Comparison of ENCODE assay signal across 20 cellular contexts in genomic region chr6:50978631-50979030, GRCh38.
DNase-seq lines count a peak whose midpoint lies in the region; ATAC-seq, FAIRE-seq and TF ChIP-seq lines count a peak whose summit lies in the region.
"Had no signal": no experiment of that assay in that cellular context is flagged by ENCODE, and none has a peak within 500 bp of the region (broad histone marks: within the 10 kb centered on the region; RNA-seq: fewer than 3 reads in every experiment).

No MANE protein-coding gene starts in this region.

- CTCF ChIA-PET in GM12878 (lab: Yijun Ruan, JAX): no interaction called here

- H3K27ac ChIP-seq in GM12878 (ENCODE audit: control insufficient read depth, insufficient read depth) (no peak overlapping the region), suprapubic skin (peak overlapping the region; percentile 29), small intestine (ENCODE audit: low read depth in 1 of 2, low read length in 1 of 2) (no peak overlapping the region)
- H3K27ac ChIP-seq: BLaER1 treated with 17β-estradiol and CSF1 and Interleukin-3, amounts not matched to agents 10 nM and 100 nM; HL-60 had no signal

- WGBS in GM12878 (ENCODE audit: insufficient coverage, insufficient replicate concordance, low lambda C conversion rate, missing lambda C conversion rate): 0% methylated on average over 1 of the region's 1 CpG
- WGBS in suprapubic skin: 45% methylated on average over 1 of the region's 1 CpG
- WGBS in small intestine, 3 donors: 68 to 73% (median 71%) methylated on average over 1 of the region's 1 CpG

- TF ChIP-seq EP300 in GM12878 (IDR thresholded peaks at IDR 0.05; ENCODE audit: borderline replicate concordance in 1 of 2, control insufficient read depth in 1 of 2, low read depth in 2 of 2, low read length in 2 of 2) (no peak), suprapubic skin (IDR thresholded peaks at IDR 0.05) (no peak)

- H3K9ac ChIP-seq in GM12878 (ENCODE audit: control insufficient read depth, insufficient read depth, low read length): no peak overlapping the region
- H3K9ac ChIP-seq: BLaER1 treated with 17β-estradiol and CSF1 and Interleukin-3, amounts not matched to agents 10 nM and 100 nM had no signal

- RAD21 ChIA-PET in GM12878 (lab: Charles Lee; ENCODE audit: unreplicated experiment): no interaction called here

- H3K27me3 Mint-ChIP-seq in nephron (ENCODE audit: low read depth): peaks cover 7% of the 10 kb centered on the region
- H3K27me3 Mint-ChIP-seq: B cell had no signal

- intact Hi-C loops in GM12878 (cut with micrococcal nuclease; ENCODE audit: unreplicated experiment): no loop called here

- H4K20me1 ChIP-seq in GM12878 (ENCODE audit: control insufficient read depth, insufficient read depth): no peaks in the 10 kb centered on the region
- H4K20me1 ChIP-seq: BLaER1 treated with 17β-estradiol and CSF1 and Interleukin-3, amounts not matched to agents 10 nM and 100 nM had no signal

- no peak overlapping the region for H3K4me2 ChIP-seq in GM12878 (ENCODE audit: control insufficient read depth, insufficient read depth)
- H3K4me2 ChIP-seq: BLaER1 treated with 17β-estradiol and CSF1 and Interleukin-3, amounts not matched to agents 10 nM and 100 nM had no signal

- BruUV-seq in GM12878 (replicated peaks; lab: Mats Ljungman, UMichigan): no TSS peak

- SMC1A ChIA-PET in GM12878 (lab: Charles Lee; ENCODE audit: uncharacterized antibody, unreplicated experiment): interaction anchor here (0.7 to 1.2 kb wide), 2 partner anchors 13 to 83 kb away, joined by 3 to 4 read pairs; no protein-coding TSS in a partner anchor

- H3K9me3 Mint-ChIP-seq in nephron: no peaks in the 10 kb centered on the region

- H3K27ac Mint-ChIP-seq in nephron: peak overlapping the region; percentile 10 to 94 (median 33)
- H3K27ac Mint-ChIP-seq: B cell; CD8-positive, alpha-beta T cell; HFFc6 had no signal

- in situ Hi-C loops in GM12878 (cut with MboI): no loop called here

- H3K9me3 ChIP-seq in GM12878 (replicated peaks; ENCODE audit: control insufficient read depth, insufficient read depth, low read length): no peaks in the 10 kb centered on the region
- no peaks in the 10 kb centered on the region for H3K9me3 ChIP-seq in suprapubic skin
- H3K9me3 ChIP-seq in small intestine (ENCODE audit: control insufficient read depth, low read depth): no peaks in the 10 kb centered on the region
- H3K9me3 ChIP-seq: BLaER1 treated with 17β-estradiol and CSF1 and Interleukin-3, amounts not matched to agents 10 nM and 100 nM had no signal

- no peak for TF ChIP-seq POLR2A in GM12878 (IDR thresholded peaks at IDR 0.05; ENCODE audit: low read depth, low read length)
- TF ChIP-seq POLR2A in suprapubic skin (IDR thresholded peaks at IDR 0.05): no peak

- H3K4me3 ChIP-seq in GM12878 (no peak overlapping the region), kidney epithelial cell (ENCODE audit: low read depth, low read length) (no peak overlapping the region), suprapubic skin (no peak overlapping the region), small intestine (ENCODE audit: low read depth in 1 of 2, low read length in 2 of 2) (no peak overlapping the region)
- H3K4me3 ChIP-seq: BLaER1 treated with 17β-estradiol and CSF1 and Interleukin-3, amounts not matched to agents 10 nM and 100 nM had no signal

- no peak for TF ChIP-seq CTCF in GM12878 (IDR thresholded peaks at IDR 0.05 in 2 of 3, conservative IDR thresholded peaks at IDR 0.05 in 1 of 3; ENCODE audit: control insufficient read depth in 2 of 3, extremely low read depth in 1 of 3, insufficient read depth in 1 of 3, low read depth in 3 of 3, low read length in 3 of 3)
- TF ChIP-seq CTCF in kidney epithelial cell (IDR thresholded peaks at IDR 0.05; ENCODE audit: insufficient read depth, low read length, poor library complexity, severe bottlenecking): no peak
- no peak for TF ChIP-seq CTCF in nephron (IDR thresholded peaks at IDR 0.05; ENCODE audit: unreplicated experiment in 3 of 3)
- no peak for TF ChIP-seq CTCF in suprapubic skin (IDR thresholded peaks at IDR 0.05)

- DNase-seq in GM12878 (ENCODE audit: low read depth, low spot score): no peak
- peak; percentile 19 for DNase-seq in kidney epithelial cell (ENCODE audit: low read depth)
- DNase-seq in suprapubic skin (ENCODE audit: low spot score in 2 of 2): no peak
- DNase-seq in small intestine: no peak
- no peak for DNase-seq in T-helper 2 cell
- DNase-seq: Calu3; CD8-positive, alpha-beta T cell; DMS79 treated with DMSO at 0.1 percent for 48 hours; GF-D8; GOT3; H7; HFFc6 had no signal

- ATAC-seq in GM12878: 0 out of 3 replicates have a peak, but pooled peaks have one; percentile 28
- no peak for ATAC-seq in GM18868 (IDR thresholded peaks at IDR 0.05; ENCODE audit: unreplicated experiment)
- ATAC-seq: CD8-positive, alpha-beta T cell; HCT116 had no signal

- H2AFZ ChIP-seq in GM12878 (ENCODE audit: control insufficient read depth, low read depth, low read length): no peak overlapping the region

- H3K27me3 ChIP-seq in GM12878 (replicated peaks in 1 of 2; ENCODE audit: control insufficient read depth in 2 of 2, insufficient read depth in 2 of 2, low read length in 1 of 2): no peaks in the 10 kb centered on the region
- H3K27me3 ChIP-seq in kidney epithelial cell (ENCODE audit: control insufficient read depth, insufficient read depth, low read length): no peaks in the 10 kb centered on the region
- H3K27me3 ChIP-seq in suprapubic skin: no peaks in the 10 kb centered on the region
- no peaks in the 10 kb centered on the region for H3K27me3 ChIP-seq in small intestine (ENCODE audit: control insufficient read depth in 2 of 2, insufficient read depth in 2 of 2, low read length in 2 of 2)
- H3K27me3 ChIP-seq: BLaER1 treated with 17β-estradiol and CSF1 and Interleukin-3, amounts not matched to agents 10 nM and 100 nM had no signal

- H3K4me1 ChIP-seq in GM12878 (ENCODE audit: control insufficient read depth, insufficient read depth, low read length) (no peaks in the 10 kb centered on the region), suprapubic skin (peaks cover 4% of the 10 kb centered on the region), small intestine (ENCODE audit: control insufficient read depth in 2 of 2, insufficient read depth in 1 of 2, low read depth in 1 of 2, low read length in 1 of 2) (no peaks in the 10 kb centered on the region)
- H3K4me1 ChIP-seq: BLaER1 treated with 17β-estradiol and CSF1 and Interleukin-3, amounts not matched to agents 10 nM and 100 nM had no signal

- no peaks in the 10 kb centered on the region for H3K36me3 ChIP-seq in GM12878 (ENCODE audit: control insufficient read depth in 2 of 2, insufficient read depth in 2 of 2, low read length in 1 of 2)
- H3K36me3 ChIP-seq in kidney epithelial cell (ENCODE audit: control insufficient read depth, insufficient read depth, low read length): no peaks in the 10 kb centered on the region
- H3K36me3 ChIP-seq in suprapubic skin: no peaks in the 10 kb centered on the region
- no peaks in the 10 kb centered on the region for H3K36me3 ChIP-seq in small intestine (ENCODE audit: control insufficient read depth in 2 of 2, insufficient read depth in 2 of 2, low read length in 2 of 2)
- H3K36me3 ChIP-seq: BLaER1 treated with 17β-estradiol and CSF1 and Interleukin-3, amounts not matched to agents 10 nM and 100 nM had no signal

- H3K4me1 Mint-ChIP-seq in nephron: peaks cover 12% of the 10 kb centered on the region
- H3K4me1 Mint-ChIP-seq: B cell had no signal

- H3K79me2 ChIP-seq in GM12878 (ENCODE audit: control insufficient read depth, insufficient read depth, low read length): no peaks in the 10 kb centered on the region

- FAIRE-seq in GM12878 (lab: Jason Lieb, UNC) (no peak), small intestine (lab: Jason Lieb, UNC) (no peak)
- FAIRE-seq: GM12891, GM18507 had no signal

- no peak overlapping the region for H3K4me3 Mint-ChIP-seq in nephron
- H3K4me3 Mint-ChIP-seq: B cell; CD8-positive, alpha-beta T cell; HFFc6 had no signal

- no peaks in the 10 kb centered on the region for H3K36me3 Mint-ChIP-seq in nephron (ENCODE audit: low read depth)
- H3K36me3 Mint-ChIP-seq: CD8-positive, alpha-beta T cell had no signal

- no peak for TF ChIP-seq RAD21 in GM12878 (IDR thresholded peaks at IDR 0.05; ENCODE audit: insufficient read depth, low read depth, low read length)

- POLR2A ChIA-PET in GM12878 (lab: Charles Lee): no interaction called here

TF ChIP-seq in GM12878, 131 proteins besides CTCF, POLR2A, EP300 and RAD21 (continues in another document):
- TF ChIP-seq IRF5 (IDR thresholded peaks at IDR 0.05; ENCODE audit: borderline replicate concordance) (no peak), IKZF1 (conservative IDR thresholded peaks at IDR 0.05) (no peak), EGR1 (IDR thresholded peaks at IDR 0.05; ENCODE audit: borderline replicate concordance in 1 of 2, low read depth in 2 of 2, low read length in 2 of 2) (no peak), CREB1 (IDR thresholded peaks at IDR 0.05; ENCODE audit: low read depth) (no peak)
